Comparison of ENCODE assay signal across 14 cellular contexts in genomic region chr2:36549063-36549662, GRCh38. TPM values are rescaled to one million over a fixed set of nuclear protein-coding genes. Genes with fewer than 3 reads are reported as not detected.
DNase-seq lines count a peak whose midpoint lies in the region; ATAC-seq, FAIRE-seq and TF ChIP-seq lines count a peak whose summit lies in the region.
"Had no signal": no experiment of that assay in that cellular context is flagged by ENCODE, and none has a peak within 500 bp of the region (broad histone marks: within the 10 kb centered on the region; RNA-seq: fewer than 3 reads in every experiment).

No MANE protein-coding gene starts in this region.

- peak overlapping the region; percentile 58 for H3K4me3 Mint-ChIP-seq in nephron progenitor cell

- no peaks in the 10 kb centered on the region for H3K4me1 ChIP-seq in PC-3 (ENCODE audit: insufficient read depth, low read length)
- peaks cover 0 to 4% of the 10 kb centered on the region in 2 donors for H3K4me1 ChIP-seq in adrenal gland (replicated peaks in 1 of 2)

- no peaks in the 10 kb centered on the region for H4K20me1 ChIP-seq in PC-3 (ENCODE audit: low read length)

- POLR2A ChIA-PET in PC-3 (lab: Charles Lee; ENCODE audit: unreplicated experiment) = no interaction called here

- no peak overlapping the region for H2AFZ ChIP-seq in PC-3 (ENCODE audit: low read length)
- H2AFZ ChIP-seq: hepatocyte had no signal

- H3K27me3 ChIP-seq in PC-3 (ENCODE audit: low read length) (no peaks in the 10 kb centered on the region), adrenal gland (no peaks in the 10 kb centered on the region)
- H3K27me3 ChIP-seq: hepatocyte, stomach had no signal

- H3K36me3 ChIP-seq in PC-3 (ENCODE audit: low read depth, low read length) (peaks cover 66% of the 10 kb centered on the region), adrenal gland (replicated peaks in 1 of 2) (peaks cover 0 to 65% of the 10 kb centered on the region in 2 donors)

- peak; percentile 76 for DNase-seq in ELR (ENCODE audit: low read depth)
- DNase-seq in PC-3 = peak; percentile 32
- DNase-seq in nephron progenitor cell = no peak
- no peak for DNase-seq in glomerular visceral epithelial cell (ENCODE audit: extremely low spot score)
- DNase-seq in adrenal gland = no peak
- DNase-seq: NCI-H2081 treated with DMSO at 0.1 percent for 48 hours; RPMI8226; stimulated activated CD4-positive, alpha-beta T cell treated with anti-CD3 and anti-CD28 coated beads, Interleukin-1b, Interleukin-23, amount 100 ng/mL, for 48 hours; stomach had no signal

- H3K79me2 ChIP-seq in PC-3 (ENCODE audit: low read length) = no peaks in the 10 kb centered on the region
- H3K79me2 ChIP-seq: hepatocyte had no signal

- H3K36me3 Mint-ChIP-seq in nephron progenitor cell (ENCODE audit: low read depth) = peaks cover 66% of the 10 kb centered on the region

- H3K4me2 ChIP-seq in PC-3 (ENCODE audit: low read length) = no peak overlapping the region
- H3K4me2 ChIP-seq: hepatocyte had no signal

- no peaks in the 10 kb centered on the region for H3K9me2 ChIP-seq in PC-3 (replicated peaks; ENCODE audit: low read length)

- intact Hi-C loops in PC-3 (cut with micrococcal nuclease) (no loop called here), adrenal gland (cut with DNase I) (no loop called here)

- TF ChIP-seq CTCF in PC-3 (conservative IDR thresholded peaks at IDR 0.05; ENCODE audit: low read depth, low read length) (no peak), nephron progenitor cell (IDR thresholded peaks at IDR 0.05) (no peak), adrenal gland (IDR thresholded peaks at IDR 0.05) (no peak)

- WGBS in adrenal gland, 4 donors = 73 to 84% (median 79%) methylated on average over 7 of the region's 7 CpGs

- H3K27ac Mint-ChIP-seq in nephron progenitor cell = peak overlapping the region; percentile 97

- no peak overlapping the region for H3K4me3 ChIP-seq in PC-3 (ENCODE audit: low read length)
- no peak overlapping the region for H3K4me3 ChIP-seq in adrenal gland
- H3K4me3 ChIP-seq: hepatocyte, stomach had no signal

- FAIRE-seq in endometrium (lab: Jason Lieb, UNC) = peak; percentile 78
- FAIRE-seq: GM18507 had no signal

- peaks cover 51% of the 10 kb centered on the region for H3K4me1 Mint-ChIP-seq in nephron progenitor cell

- BruUV-seq in PC-3 (replicated peaks; lab: Mats Ljungman, UMichigan) = TSS peak; percentile 34

- no peak for TF ChIP-seq POLR2A in adrenal gland (IDR thresholded peaks at IDR 0.05)

- ATAC-seq in PC-3 (0 out of 2 replicates have a peak, but pooled peaks have one; percentile 9), HG03095 (IDR thresholded peaks at IDR 0.05; ENCODE audit: unreplicated experiment) (no peak), HG03139 (IDR thresholded peaks at IDR 0.05; ENCODE audit: unreplicated experiment) (no peak)

- H3K9me3 Mint-ChIP-seq in nephron progenitor cell = no peaks in the 10 kb centered on the region

- H3K27ac ChIP-seq in PC-3 (ENCODE audit: low read length) (peak overlapping the region; percentile 19), adrenal gland (peak overlapping the region in 1 of 5 donors; percentile 37)
- H3K27ac ChIP-seq: hepatocyte had no signal

- H3K9me3 ChIP-seq in PC-3 (ENCODE audit: low read length) (no peaks in the 10 kb centered on the region), adrenal gland (replicated peaks in 1 of 3) (no peaks in the 10 kb centered on the region)
- H3K9me3 ChIP-seq: stomach had no signal

- CTCF ChIA-PET in PC-3 (lab: Charles Lee) = no interaction called here

- no peaks in the 10 kb centered on the region for H3K27me3 Mint-ChIP-seq in nephron progenitor cell (ENCODE audit: low read depth, poor library complexity)

- no peaks in the 10 kb centered on the region for H3F3A ChIP-seq in PC-3 (ENCODE audit: low read length, unreplicated experiment)

- H3K9ac ChIP-seq in PC-3 (ENCODE audit: low read length) = no peak overlapping the region

RNA-seq across cellular contexts. Expression of gene FEZ2, which starts 48.8 kb away (rescaled TPM):
- total RNA-seq in PC-3 (2014; rRNA removed) (52.6 and 62.1 TPM in 2 replicates), adrenal gland (10 to 100 TPM; 46.5 to 81.8 (median 63.5) TPM)
- 10 to 100 TPM; 13.9 to 92.8 (median 29.8) TPM for polyA plus RNA-seq in adrenal gland

Comparison
In these comparisons a context has a peak if more than half of its experiments do, and no peak if none do; other contexts are left out.
1. DNase-seq: peak in ELR (single experiment) and PC-3 (single experiment); none in nephron progenitor cell (single experiment), glomerular visceral epithelial cell (single experiment) and adrenal gland (0 of 7).